In genomic region chr17:21171970-21172510, GRCh38 we compare ENCODE assay signal across 24 cellular contexts. TPM values are rescaled to one million over a fixed set of nuclear protein-coding genes. Genes with fewer than 3 reads are reported as not detected.
DNase-seq lines count a peak whose midpoint lies in the region; ATAC-seq and TF ChIP-seq lines count a peak whose summit lies in the region.
"Had no signal": no experiment of that assay in that cellular context is flagged by ENCODE, and none has a peak within 500 bp of the region (broad histone marks: within the 10 kb centered on the region; RNA-seq: fewer than 3 reads in every experiment).

No MANE protein-coding gene starts in this region.

- H3K27ac Mint-ChIP-seq in activated CD8-positive, alpha-beta memory T cell treated with anti-CD3 and anti-CD28 coated beads, Interleukin-2, amount 10 ng/mL, durations not matched to agents 7 days and 5 days = no peak overlapping the region
- peak overlapping the region; percentile 72 for H3K27ac Mint-ChIP-seq in dendritic cell treated with granulocyte-macrophage colony-stimulating factor and Interleukin-4, amounts not matched to agents 40 ng/mL and 50 ng/mL, for 4 days
- H3K27ac Mint-ChIP-seq: nephron had no signal

- POLR2A ChIA-PET in GM10248 (lab: Yijun Ruan, JAX) = no interaction called here

- H3K4me1 Mint-ChIP-seq in activated CD8-positive, alpha-beta memory T cell treated with anti-CD3 and anti-CD28 coated beads, Interleukin-2, amount 10 ng/mL, durations not matched to agents 7 days and 5 days = peaks cover 7% of the 10 kb centered on the region
- peaks cover 55% of the 10 kb centered on the region for H3K4me1 Mint-ChIP-seq in dendritic cell treated with granulocyte-macrophage colony-stimulating factor and Interleukin-4, amounts not matched to agents 40 ng/mL and 50 ng/mL, for 4 days (ENCODE audit: low read depth)
- H3K4me1 Mint-ChIP-seq: H9 had no signal

- intact Hi-C loops in dendritic cell treated with granulocyte-macrophage colony-stimulating factor and Interleukin-4, amounts not matched to agents 40 ng/mL and 50 ng/mL, for 4 days (cut with micrococcal nuclease) = no loop called here
- intact Hi-C loops in sciatic nerve (cut with DNase I) (no loop called here), left colon (cut with DNase I, micrococcal nuclease) (no loop called here)

- CTCF ChIA-PET in activated CD8-positive, alpha-beta memory T cell treated with anti-CD3 and anti-CD28 coated beads, Interleukin-2, amount 10 ng/mL, durations not matched to agents 7 days and 5 days (lab: Charles Lee) = no interaction called here
- CTCF ChIA-PET in GM10248 (lab: Yijun Ruan, JAX) = interaction anchor here (1.7 kb wide), 1 partner anchor 32 kb away, joined by 4 read pairs; no protein-coding TSS in a partner anchor

- TF ChIP-seq CTCF in GM10248 (IDR thresholded peaks at IDR 0.05; ENCODE audit: control extremely low read depth, extremely low read depth, low read depth, missing control alignments) = no peak

- H3K9me3 Mint-ChIP-seq in activated CD8-positive, alpha-beta memory T cell treated with anti-CD3 and anti-CD28 coated beads, Interleukin-2, amount 10 ng/mL, durations not matched to agents 7 days and 5 days (ENCODE audit: low read depth) = no peaks in the 10 kb centered on the region
- no peaks in the 10 kb centered on the region for H3K9me3 Mint-ChIP-seq in dendritic cell treated with granulocyte-macrophage colony-stimulating factor and Interleukin-4, amounts not matched to agents 40 ng/mL and 50 ng/mL, for 4 days
- H3K9me3 Mint-ChIP-seq: H9; nephron; T-helper 1 cell treated with Interleukin-12 subunit alpha and Interleukin-12 subunit beta and Interleukin-4 antibody, amounts not matched to agents 30 μg/mL and 1 μg/mL, for 36 hours had no signal

- H3K27me3 Mint-ChIP-seq in activated CD8-positive, alpha-beta memory T cell treated with anti-CD3 and anti-CD28 coated beads, Interleukin-2, amount 10 ng/mL, durations not matched to agents 7 days and 5 days = no peaks in the 10 kb centered on the region
- H3K27me3 Mint-ChIP-seq in dendritic cell treated with granulocyte-macrophage colony-stimulating factor and Interleukin-4, amounts not matched to agents 40 ng/mL and 50 ng/mL, for 4 days = no peaks in the 10 kb centered on the region

- DNase-seq in activated CD8-positive, alpha-beta memory T cell treated with anti-CD3 and anti-CD28 coated beads, Interleukin-2, amount 10 ng/mL, durations not matched to agents 7 days and 5 days = peak; percentile 16
- DNase-seq in activated CD8-positive, alpha-beta memory T cell treated with anti-CD3 and anti-CD28 coated beads, Interleukin-2, amount 50 U/mL, for 48 hours = no peak
- peak; percentile 12 for DNase-seq in GM10248 (ENCODE audit: extremely low spot score)
- DNase-seq in sciatic nerve (ENCODE audit: low spot score) = peak; percentile 30
- DNase-seq in left colon = no peak
- DNase-seq: activated naive CD4-positive, alpha-beta T cell; amygdala; colonic mucosa; GDM1; H9; hypothalamus; KBM-7; MG63; mucosa of descending colon; NCI-H1417; NCI-H510A treated with DMSO at 0.1 percent for 48 hours; sigmoid colon; upper lobe of right lung had no signal

- peaks cover 1% of the 10 kb centered on the region for H3K36me3 Mint-ChIP-seq in activated CD8-positive, alpha-beta memory T cell treated with anti-CD3 and anti-CD28 coated beads, Interleukin-2, amount 10 ng/mL, durations not matched to agents 7 days and 5 days
- H3K36me3 Mint-ChIP-seq in dendritic cell treated with granulocyte-macrophage colony-stimulating factor and Interleukin-4, amounts not matched to agents 40 ng/mL and 50 ng/mL, for 4 days (ENCODE audit: low read depth) = peaks cover 42% of the 10 kb centered on the region

- no peak overlapping the region for H3K4me3 Mint-ChIP-seq in activated CD8-positive, alpha-beta memory T cell treated with anti-CD3 and anti-CD28 coated beads, Interleukin-2, amount 10 ng/mL, durations not matched to agents 7 days and 5 days
- H3K4me3 Mint-ChIP-seq in dendritic cell treated with granulocyte-macrophage colony-stimulating factor and Interleukin-4, amounts not matched to agents 40 ng/mL and 50 ng/mL, for 4 days = no peak overlapping the region
- H3K4me3 Mint-ChIP-seq: H9; nephron; T-helper 1 cell treated with Interleukin-12 subunit alpha and Interleukin-12 subunit beta and Interleukin-4 antibody, amounts not matched to agents 30 μg/mL and 1 μg/mL, for 36 hours had no signal

- ATAC-seq in activated CD8-positive, alpha-beta memory T cell treated with anti-CD3 and anti-CD28 coated beads, Interleukin-2, amount 10 ng/mL, durations not matched to agents 7 days and 5 days = no peak
- ATAC-seq in sciatic nerve (no peak), GM21717 (IDR thresholded peaks at IDR 0.05; ENCODE audit: unreplicated experiment) (no peak), GM21529 (IDR thresholded peaks at IDR 0.05; ENCODE audit: unreplicated experiment) (no peak), left colon (no peak)
- ATAC-seq: A549, upper lobe of right lung had no signal

RNA-seq across cellular contexts. Expression of gene TMEM11, which starts 41.9 kb away (rescaled TPM):
- total RNA-seq in activated CD8-positive, alpha-beta memory T cell treated with anti-CD3 and anti-CD28 coated beads, Interleukin-2, amount 10 ng/mL, durations not matched to agents 7 days and 5 days = 10 to 100 TPM; 24.8 to 29.3 TPM
- total RNA-seq in sciatic nerve (16.6 TPM), left colon (10 to 100 TPM; 28.5 to 30.7 TPM)

RNA-seq across cellular contexts. Expression of gene DHRS7B, which starts 45.3 kb away (rescaled TPM):
- 10 to 100 TPM; 18.8 to 19.0 TPM for total RNA-seq in activated CD8-positive, alpha-beta memory T cell treated with anti-CD3 and anti-CD28 coated beads, Interleukin-2, amount 10 ng/mL, durations not matched to agents 7 days and 5 days
- total RNA-seq in sciatic nerve (17.1 TPM), left colon (10 to 100 TPM; 32.1 to 33.5 TPM)

Comparison
In these comparisons a context has a peak if more than half of its experiments do, and no peak if none do; other contexts are left out.
1. DNase-seq: peak in activated CD8-positive, alpha-beta memory T cell treated with anti-CD3 and anti-CD28 coated beads, Interleukin-2, amount 10 ng/mL, durations not matched to agents 7 days and 5 days (single experiment), GM10248 (single experiment) and sciatic nerve (single experiment); none in activated CD8-positive, alpha-beta memory T cell treated with anti-CD3 and anti-CD28 coated beads, Interleukin-2, amount 50 U/mL, for 48 hours (single experiment) and left colon (0 of 2).